ENCODE assay signal across 8 cellular contexts in genomic region chr6:113632220-113632864, GRCh38.
DNase-seq lines count a peak whose midpoint lies in the region; ATAC-seq lines count a peak whose summit lies in the region.

No MANE protein-coding gene starts in this region.

- H2AFZ ChIP-seq in neuronal stem cell (ENCODE audit: low read length) = peak overlapping the region; percentile 83

- H3K14ac ChIP-seq in neuronal stem cell (ENCODE audit: low read length) = no peak overlapping the region

- peak overlapping the region; percentile 11 for H3K4me3 Mint-ChIP-seq in T-helper 1 cell treated with Interleukin-12 subunit alpha and Interleukin-12 subunit beta and Interleukin-4 antibody, amounts not matched to agents 30 μg/mL and 1 μg/mL, for 36 hours

- no peak overlapping the region for H3K4ac ChIP-seq in neuronal stem cell (ENCODE audit: low read length)

- H3K27ac Mint-ChIP-seq in T-helper 1 cell treated with Interleukin-12 subunit alpha and Interleukin-12 subunit beta and Interleukin-4 antibody, amounts not matched to agents 30 μg/mL and 1 μg/mL, for 36 hours = peak overlapping the region; percentile 26

- WGBS in neuronal stem cell (ENCODE audit: extremely low coverage in 2 of 2, insufficient read length in 2 of 2, insufficient replicate concordance in 1 of 2), 2 donors = no CpG with 5 or more reads among the region's 8 CpGs

- DNase-seq in AG08396 (ENCODE audit: low spot score) = peak; percentile 28
- peak; percentile 100 for DNase-seq in epithelial cell of prostate (ENCODE audit: low read depth, low spot score)
- peak; percentile 3 for DNase-seq in neuronal stem cell (ENCODE audit: low spot score)
- no peak for DNase-seq in HUDEP-2 (lab: John Stamatoyannopoulos, UW; ENCODE audit: unreplicated experiment in 76 of 76)
- DNase-seq in putamen (ENCODE audit: low spot score) = no peak

- no peak overlapping the region for H2BK120ac ChIP-seq in neuronal stem cell (ENCODE audit: low read depth, low read length)

- no peaks in the 10 kb centered on the region for H3K27me3 ChIP-seq in neuronal stem cell (ENCODE audit: control insufficient read depth in 3 of 3, insufficient read depth in 3 of 3, low read depth in 1 of 3, low read length in 3 of 3)

- no peaks in the 10 kb centered on the region for H3K36me3 Mint-ChIP-seq in T-helper 1 cell treated with Interleukin-12 subunit alpha and Interleukin-12 subunit beta and Interleukin-4 antibody, amounts not matched to agents 30 μg/mL and 1 μg/mL, for 36 hours (ENCODE audit: low read depth)

- H2BK12ac ChIP-seq in neuronal stem cell (ENCODE audit: low read length) = no peak overlapping the region

- H2BK15ac ChIP-seq in neuronal stem cell (ENCODE audit: low read length) = no peak overlapping the region

- H3K27ac ChIP-seq in epithelial cell of prostate (peak overlapping the region; percentile 98), neuronal stem cell (replicated peaks; ENCODE audit: low read length) (no peak overlapping the region)

- H3K79me1 ChIP-seq in neuronal stem cell (ENCODE audit: low read depth, low read length) = no peaks in the 10 kb centered on the region

- no peak overlapping the region for H3K4me2 ChIP-seq in neuronal stem cell (ENCODE audit: insufficient read depth, low read length, poor library complexity, severe bottlenecking)

- no peaks in the 10 kb centered on the region for H3K9me3 Mint-ChIP-seq in T-helper 1 cell treated with Interleukin-12 subunit alpha and Interleukin-12 subunit beta and Interleukin-4 antibody, amounts not matched to agents 30 μg/mL and 1 μg/mL, for 36 hours

- peaks cover 8% of the 10 kb centered on the region for H3K4me1 Mint-ChIP-seq in T-helper 1 cell treated with Interleukin-12 subunit alpha and Interleukin-12 subunit beta and Interleukin-4 antibody, amounts not matched to agents 30 μg/mL and 1 μg/mL, for 36 hours (ENCODE audit: low read depth)

- H4K91ac ChIP-seq in neuronal stem cell (ENCODE audit: low read depth, low read length, poor library complexity) = no peak overlapping the region

- no peak overlapping the region for H3K23ac ChIP-seq in neuronal stem cell (ENCODE audit: low read depth, low read length, poor library complexity)

- no peak overlapping the region for H3K18ac ChIP-seq in neuronal stem cell (ENCODE audit: low read length)

- H4K8ac ChIP-seq in neuronal stem cell (ENCODE audit: low read depth, low read length) = no peak overlapping the region

- H3K36me3 ChIP-seq in neuronal stem cell (replicated peaks in 1 of 2; ENCODE audit: control insufficient read depth in 2 of 2, insufficient read depth in 2 of 2, low read length in 2 of 2) = no peaks in the 10 kb centered on the region

- H3K4me3 ChIP-seq in neuronal stem cell (ENCODE audit: low read length in 2 of 2) = peak overlapping the region in 1 of 2 donors; percentile 7

- H3K27me3 Mint-ChIP-seq in T-helper 1 cell treated with Interleukin-12 subunit alpha and Interleukin-12 subunit beta and Interleukin-4 antibody, amounts not matched to agents 30 μg/mL and 1 μg/mL, for 36 hours (ENCODE audit: low read depth) = no peaks in the 10 kb centered on the region

- no peak overlapping the region for H3K9ac ChIP-seq in neuronal stem cell (ENCODE audit: low read depth, low read length, poor library complexity)

- no peaks in the 10 kb centered on the region for H3K9me3 ChIP-seq in neuronal stem cell (replicated peaks in 1 of 2; ENCODE audit: control insufficient read depth in 2 of 2, insufficient read depth in 1 of 2, low read depth in 1 of 2, low read length in 2 of 2)

- peaks cover 8 to 18% of the 10 kb centered on the region in 2 donors for H3K4me1 ChIP-seq in neuronal stem cell (ENCODE audit: control insufficient read depth in 2 of 2, insufficient read depth in 1 of 2, low read depth in 1 of 2, low read length in 2 of 2)

- H2BK5ac ChIP-seq in neuronal stem cell (ENCODE audit: low read length) = no peak overlapping the region

- ATAC-seq in GM19035 (IDR thresholded peaks at IDR 0.05; ENCODE audit: unreplicated experiment) (peak; percentile 32), HG03135 (IDR thresholded peaks at IDR 0.05; ENCODE audit: unreplicated experiment) (peak; percentile 46)

- no peak overlapping the region for H2AK5ac ChIP-seq in neuronal stem cell (ENCODE audit: low read depth, low read length)

Comparison
In these comparisons a context has a peak if more than half of its experiments do, and no peak if none do; other contexts are left out.
1. DNase-seq: peak in AG08396 (single experiment), epithelial cell of prostate (single experiment) and neuronal stem cell (single experiment); none in HUDEP-2 (0 of 76) and putamen (single experiment).